1 cellular context compared by ENCODE assay signal in genomic region chr5:10454591-10455272, GRCh38.
TF ChIP-seq lines count a peak whose summit lies in the region.

No MANE protein-coding gene starts in this region.

TF ChIP-seq in A549, 52 proteins besides CTCF, POLR2A, EP300 and RAD21 (continued from another document):
- TF ChIP-seq REST (IDR thresholded peaks at IDR 0.05) = no peak
- no peak for TF ChIP-seq ZC3H11A (IDR thresholded peaks at IDR 0.05)
- TF ChIP-seq GATA3 (IDR thresholded peaks at IDR 0.05; ENCODE audit: borderline replicate concordance) = 0 out of 2 replicates have a peak, but pooled peaks have one; percentile 21
- no peak for TF ChIP-seq HES2 (IDR thresholded peaks at IDR 0.05)
- TF ChIP-seq USF2 (IDR thresholded peaks at IDR 0.05) = no peak
- no peak for TF ChIP-seq HDAC2 (IDR thresholded peaks at IDR 0.05)
